In the genomic region with DNA sequence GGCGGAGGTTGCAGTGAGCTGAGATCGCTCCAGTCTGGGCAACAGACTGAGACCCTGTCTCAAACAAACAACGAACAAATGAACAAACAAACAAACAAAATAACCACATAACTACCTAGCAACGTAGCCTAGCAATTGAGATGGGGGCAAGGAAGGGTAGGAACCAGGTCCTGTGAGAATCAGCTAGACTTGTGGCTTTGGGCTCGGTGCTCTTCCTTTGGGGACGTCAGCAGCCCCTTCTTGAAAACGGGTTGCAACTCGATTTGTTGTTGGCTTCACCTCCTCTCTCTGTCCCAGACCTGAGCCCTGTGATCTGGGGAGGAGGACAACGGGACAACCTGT, we compare ENCODE assay signal across 1 cellular context.
A peak's percentile ranks its signal among the peaks of the same experiment; 100 is the strongest.
TF ChIP-seq lines count a peak whose summit lies in the region.

No MANE protein-coding gene starts in this region.

TF ChIP-seq in K562, 482 proteins besides CTCF, POLR2A, EP300 and RAD21 (continued from another document):
- no peak for TF ChIP-seq CEBPZ (IDR thresholded peaks at IDR 0.05; ENCODE audit: borderline replicate concordance, low read depth, low read length)
- TF ChIP-seq TEAD2 (tag; IDR thresholded peaks at IDR 0.05) = 0 out of 2 replicates have a peak, but pooled peaks have one; percentile 13
- TF ChIP-seq ERF (CRISPR knock-in tag; IDR thresholded peaks at IDR 0.05) = no peak
- TF ChIP-seq RBBP5 (IDR thresholded peaks at IDR 0.05; ENCODE audit: borderline replicate concordance, insufficient read depth, low read length, poor library complexity, severe bottlenecking) = no peak
- no peak for TF ChIP-seq ELK3 (CRISPR knock-in tag; IDR thresholded peaks at IDR 0.05)
- TF ChIP-seq ZC3H11A (IDR thresholded peaks at IDR 0.05; ENCODE audit: low read depth, low read length) = no peak
- TF ChIP-seq ZNF277 (CRISPR knock-in tag; IDR thresholded peaks at IDR 0.05; ENCODE audit: borderline replicate concordance) = no peak
